Comparison of ENCODE assay signal across 14 cellular contexts in the genomic region with DNA sequence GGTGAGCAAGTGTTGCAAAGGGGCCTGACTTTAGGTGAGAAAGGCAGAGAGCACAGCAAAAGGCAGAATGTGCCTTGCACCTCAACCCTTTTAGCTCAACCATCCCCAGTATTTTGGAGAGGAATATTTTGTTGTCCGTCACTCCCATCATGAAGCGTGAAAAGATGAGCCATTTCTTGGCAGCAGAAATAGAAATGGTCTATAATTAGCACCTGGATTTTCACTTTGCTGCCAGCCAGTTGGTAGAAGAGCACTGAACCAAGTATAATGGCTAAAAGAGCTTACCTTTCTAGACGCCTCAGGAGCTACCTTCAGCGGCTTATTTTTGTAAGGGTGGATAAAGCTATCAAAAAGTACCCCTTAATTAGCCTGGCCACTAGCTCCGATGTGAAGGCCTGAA.
A peak's percentile ranks its signal among the peaks of the same experiment; 100 is the strongest.
DNase-seq lines count a peak whose midpoint lies in the region; ATAC-seq and TF ChIP-seq lines count a peak whose summit lies in the region.
"Had no signal": no experiment of that assay in that cellular context is flagged by ENCODE, and none has a peak within 500 bp of the region (broad histone marks: within the 10 kb centered on the region; RNA-seq: fewer than 3 reads in every experiment).

No MANE protein-coding gene starts in this region.

- H3K9me3 ChIP-seq in left ventricle myocardium inferior (replicated peaks): no peaks in the 10 kb centered on the region
- H3K9me3 ChIP-seq: BLaER1 treated with 17β-estradiol and CSF1 and Interleukin-3, amounts not matched to agents 10 nM and 100 nM; HAP-1 had no signal

- intact Hi-C loops in left cardiac atrium (cut with DNase I) (no loop called here), left ventricle myocardium inferior (cut with micrococcal nuclease) (no loop called here)

- no peaks in the 10 kb centered on the region for H3K36me3 ChIP-seq in left ventricle myocardium inferior
- H3K36me3 ChIP-seq: BLaER1 treated with 17β-estradiol and CSF1 and Interleukin-3, amounts not matched to agents 10 nM and 100 nM; HAP-1 had no signal

- no peaks in the 10 kb centered on the region for H3K4me1 ChIP-seq in left ventricle myocardium inferior
- H3K4me1 ChIP-seq: BLaER1 treated with 17β-estradiol and CSF1 and Interleukin-3, amounts not matched to agents 10 nM and 100 nM; HAP-1 had no signal

- H3K27ac Mint-ChIP-seq in immature natural killer cell: no peak overlapping the region
- H3K27ac Mint-ChIP-seq: CD4-positive, CD25-positive, alpha-beta regulatory T cell had no signal

- ATAC-seq in left cardiac atrium (peak; percentile 29 to 50), HG02798 (IDR thresholded peaks at IDR 0.05; ENCODE audit: poor library complexity, unreplicated experiment) (no peak)

- H3K4me3 Mint-ChIP-seq in immature natural killer cell: no peak overlapping the region
- H3K4me3 Mint-ChIP-seq: CD4-positive, CD25-positive, alpha-beta regulatory T cell had no signal

- H3K36me3 Mint-ChIP-seq in immature natural killer cell: no peaks in the 10 kb centered on the region
- H3K36me3 Mint-ChIP-seq: CD4-positive, CD25-positive, alpha-beta regulatory T cell had no signal

- peaks cover 0 to 17% (median 4%) of the 10 kb centered on the region in 6 donors for H3K9me3 Mint-ChIP-seq in immature natural killer cell

- no peak overlapping the region for H3K4me3 ChIP-seq in left ventricle myocardium inferior
- H3K4me3 ChIP-seq: BLaER1 treated with 17β-estradiol and CSF1 and Interleukin-3, amounts not matched to agents 10 nM and 100 nM; HAP-1 had no signal

- H3K27ac ChIP-seq in left ventricle myocardium inferior (replicated peaks): no peak overlapping the region
- H3K27ac ChIP-seq: BLaER1 treated with 17β-estradiol and CSF1 and Interleukin-3, amounts not matched to agents 10 nM and 100 nM had no signal

- TF ChIP-seq CTCF in left ventricle myocardium inferior (IDR thresholded peaks at IDR 0.05; ENCODE audit: borderline replicate concordance): no peak

- peaks cover 0 to 2% (median 0%) of the 10 kb centered on the region in 3 donors for H3K27me3 Mint-ChIP-seq in immature natural killer cell (ENCODE audit: low read depth in 3 of 3)
- H3K27me3 Mint-ChIP-seq: CD4-positive, CD25-positive, alpha-beta regulatory T cell had no signal

- H3K27me3 ChIP-seq in left ventricle myocardium inferior (ENCODE audit: low read depth): no peaks in the 10 kb centered on the region
- H3K27me3 ChIP-seq: BLaER1 treated with 17β-estradiol and CSF1 and Interleukin-3, amounts not matched to agents 10 nM and 100 nM had no signal

- no peaks in the 10 kb centered on the region for H3K4me1 Mint-ChIP-seq in immature natural killer cell
- H3K4me1 Mint-ChIP-seq: CD4-positive, CD25-positive, alpha-beta regulatory T cell had no signal

- no peak for DNase-seq in left cardiac atrium
- no peak for DNase-seq in left ventricle myocardium inferior
- DNase-seq in NCI-H69 (lab: John Stamatoyannopoulos, UW): peak; percentile 75
- peak; percentile 78 for DNase-seq in cerebellum (ENCODE audit: low spot score)
- no peak for DNase-seq in iPS-NIHi7 (ENCODE audit: extremely low spot score)
- no peak for DNase-seq in immature natural killer cell
- DNase-seq: ACHN; Calu3; CD4-positive, CD25-positive, alpha-beta regulatory T cell; DMS 273 treated with DMSO at 0.1 percent for 48 hours; DMS79 had no signal

Comparison
In these comparisons a context has a peak if more than half of its experiments do, and no peak if none do; other contexts are left out.
1. DNase-seq: peak in NCI-H69 (single experiment) and cerebellum (single experiment); none in left cardiac atrium (single experiment), left ventricle myocardium inferior (single experiment), iPS-NIHi7 (single experiment) and immature natural killer cell (0 of 3).